Comparison of ENCODE assay signal across 21 cellular contexts in genomic region chr13:23470706-23471610, GRCh38. TPM values are rescaled to one million over a fixed set of nuclear protein-coding genes. Genes with fewer than 3 reads are reported as not detected.
DNase-seq lines count a peak whose midpoint lies in the region; ATAC-seq, FAIRE-seq and TF ChIP-seq lines count a peak whose summit lies in the region.
"Had no signal": no experiment of that assay in that cellular context is flagged by ENCODE, and none has a peak within 500 bp of the region (broad histone marks: within the 10 kb centered on the region; RNA-seq: fewer than 3 reads in every experiment).

No MANE protein-coding gene starts in this region.

- H2BK5ac ChIP-seq in trophoblast cell (ENCODE audit: low read depth, low read length, poor library complexity) = no peak overlapping the region

- H4K8ac ChIP-seq in trophoblast cell (ENCODE audit: low read depth, low read length) = no peak overlapping the region

- no peak overlapping the region for H3K23ac ChIP-seq in trophoblast cell (ENCODE audit: low read length)

- no peak overlapping the region for H3K9ac ChIP-seq in trophoblast cell (ENCODE audit: low read length)
- H3K9ac ChIP-seq: BLaER1 had no signal

- peak overlapping the region in 3 of 4 donors; percentile 34 to 59 (median 47) for H3K27ac ChIP-seq in esophagus muscularis mucosa (replicated peaks in 1 of 4)
- no peak overlapping the region for H3K27ac ChIP-seq in trophoblast cell (ENCODE audit: low read depth, low read length)
- H3K27ac ChIP-seq: BLaER1, ovary, vagina had no signal

- TF ChIP-seq EP300 in esophagus muscularis mucosa (IDR thresholded peaks at IDR 0.05) = no peak

- no peak overlapping the region for H2AFZ ChIP-seq in trophoblast cell (ENCODE audit: insufficient read depth, low read length, poor library complexity)

- no peak overlapping the region for H3K4ac ChIP-seq in trophoblast cell (ENCODE audit: low read depth, low read length)

- H3K4me1 ChIP-seq in esophagus muscularis mucosa = peaks cover 5 to 33% (median 31%) of the 10 kb centered on the region in 4 donors
- peaks cover 10 to 17% of the 10 kb centered on the region in 2 experiments for H3K4me1 ChIP-seq in trophoblast cell (ENCODE audit: control insufficient read depth in 1 of 2, insufficient read depth in 2 of 2, low read length in 2 of 2)

- no peak for FAIRE-seq in H54 (lab: Jason Lieb, UNC)
- FAIRE-seq: K562 had no signal

- no peak overlapping the region for H3K27ac Mint-ChIP-seq in T-helper 17 cell
- H3K27ac Mint-ChIP-seq: activated CD4-positive, alpha-beta T cell treated with anti-CD3 and anti-CD28 coated beads, Interleukin-2, amount 10 ng/mL, durations not matched to agents 7 days and 5 days; activated naive CD8-positive, alpha-beta T cell treated with anti-CD3 and anti-CD28 coated beads for 36 hours had no signal

- H3K4me3 ChIP-seq in esophagus muscularis mucosa (no peak overlapping the region), trophoblast cell (ENCODE audit: low read depth, low read length) (no peak overlapping the region)
- H3K4me3 ChIP-seq: BLaER1, K562, ovary, vagina had no signal

- H2BK12ac ChIP-seq in trophoblast cell (ENCODE audit: low read length) = peak overlapping the region; percentile 63

- no peaks in the 10 kb centered on the region for H3K9me3 ChIP-seq in esophagus muscularis mucosa
- H3K9me3 ChIP-seq in trophoblast cell (ENCODE audit: insufficient read depth, low read depth, low read length) = no peaks in the 10 kb centered on the region
- no peaks in the 10 kb centered on the region for H3K9me3 ChIP-seq in T-helper 17 cell (ENCODE audit: control insufficient read depth, low read length, poor library complexity, severe bottlenecking)
- H3K9me3 ChIP-seq: BLaER1, ovary, vagina had no signal

- no peak overlapping the region for H4K12ac ChIP-seq in trophoblast cell (ENCODE audit: low read depth, low read length)

- peaks cover 13% of the 10 kb centered on the region for H3K79me1 ChIP-seq in trophoblast cell (ENCODE audit: low read length)

- no peak overlapping the region for H3K4me3 Mint-ChIP-seq in T-helper 17 cell
- H3K4me3 Mint-ChIP-seq: activated CD4-positive, alpha-beta T cell treated with anti-CD3 and anti-CD28 coated beads, Interleukin-2, amount 10 ng/mL, durations not matched to agents 7 days and 5 days; activated naive CD8-positive, alpha-beta T cell treated with anti-CD3 and anti-CD28 coated beads for 36 hours; central memory CD8-positive, alpha-beta T cell had no signal

- peaks cover 2% of the 10 kb centered on the region for H3K4me1 Mint-ChIP-seq in T-helper 17 cell
- H3K4me1 Mint-ChIP-seq: central memory CD8-positive, alpha-beta T cell had no signal

- H3K18ac ChIP-seq in trophoblast cell (ENCODE audit: low read length) = no peak overlapping the region

- no peak overlapping the region for H2AK5ac ChIP-seq in trophoblast cell (ENCODE audit: low read length)

- WGBS in esophagus muscularis mucosa = 84% methylated on average over 7 of the region's 7 CpGs
- no CpG with 5 or more reads among the region's 7 CpGs for WGBS in trophoblast cell (ENCODE audit: extremely low coverage, insufficient coverage, insufficient read length)

- TF ChIP-seq CTCF in esophagus muscularis mucosa (IDR thresholded peaks at IDR 0.05) = no peak

- peak overlapping the region; percentile 72 for H4K91ac ChIP-seq in trophoblast cell (ENCODE audit: low read depth, low read length)

- DNase-seq in ELR (ENCODE audit: low read depth) = peak; percentile 19
- DNase-seq in NCI-H748 treated with DMSO at 0.1 percent for 48 hours (lab: John Stamatoyannopoulos, UW) = peak; percentile 99
- no peak for DNase-seq in esophagus muscularis mucosa (ENCODE audit: extremely low spot score)
- DNase-seq in trophoblast cell = no peak
- no peak for DNase-seq in T-helper 17 cell
- no peak for DNase-seq in H54 (ENCODE audit: insufficient read length, low spot score)
- DNase-seq in NCI-H187 treated with DMSO at 0.1 percent for 48 hours (lab: John Stamatoyannopoulos, UW) = no peak
- DNase-seq: activated CD4-positive, alpha-beta T cell treated with anti-CD3 and anti-CD28 coated beads, Interleukin-2, amount 10 ng/mL, durations not matched to agents 7 days and 5 days; activated naive CD8-positive, alpha-beta T cell treated with anti-CD3 and anti-CD28 coated beads for 36 hours; islet precursor cell; midbrain; NCI-H1694; NCI-H524 treated with DMSO at 0.1 percent for 48 hours; ovary; stimulated activated naive CD4-positive, alpha-beta T cell treated with Interleukin-2 at 50 U/mL for 16 hours; T-helper 2 cell had no signal

- H3K14ac ChIP-seq in trophoblast cell (ENCODE audit: low read length) = no peak overlapping the region

- peaks cover 33% of the 10 kb centered on the region for H3K27me3 Mint-ChIP-seq in T-helper 17 cell

- TF ChIP-seq POLR2A in esophagus muscularis mucosa (IDR thresholded peaks at IDR 0.05; ENCODE audit: low read depth) = no peak
- no peak for TF ChIP-seq POLR2A in H54 (IDR thresholded peaks at IDR 0.05; ENCODE audit: low read depth, low read length)

- no peak for ATAC-seq in T-helper 17 cell
- ATAC-seq in GM19467 (IDR thresholded peaks at IDR 0.05; ENCODE audit: unreplicated experiment) = no peak
- ATAC-seq: K562 had no signal

- no peaks in the 10 kb centered on the region for H3K36me3 Mint-ChIP-seq in T-helper 17 cell (ENCODE audit: low read depth)
- H3K36me3 Mint-ChIP-seq: activated naive CD8-positive, alpha-beta T cell treated with anti-CD3 and anti-CD28 coated beads for 36 hours had no signal

- intact Hi-C loops in esophagus muscularis mucosa (cut with DNase I) = no loop called here

- H3K27me3 ChIP-seq in esophagus muscularis mucosa (no peaks in the 10 kb centered on the region), trophoblast cell (ENCODE audit: insufficient read depth, low read length) (no peaks in the 10 kb centered on the region)
- H3K27me3 ChIP-seq: BLaER1, ovary, vagina had no signal

- no peaks in the 10 kb centered on the region for H3K79me2 ChIP-seq in trophoblast cell (ENCODE audit: control insufficient read depth, insufficient read depth, low read length, poor library complexity)

- H3K4me2 ChIP-seq in trophoblast cell (ENCODE audit: low read length) = no peak overlapping the region
- H3K4me2 ChIP-seq: BLaER1 had no signal

- no peak overlapping the region for H2BK120ac ChIP-seq in trophoblast cell (ENCODE audit: insufficient read depth, low read length, poor library complexity)

- H3K36me3 ChIP-seq in esophagus muscularis mucosa (no peaks in the 10 kb centered on the region), trophoblast cell (ENCODE audit: control insufficient read depth in 1 of 2, insufficient read depth in 2 of 2, low read length in 2 of 2) (no peaks in the 10 kb centered on the region)
- H3K36me3 ChIP-seq: BLaER1, ovary, vagina had no signal

RNA-seq across cellular contexts. Expression of gene SACS, which starts 37.5 kb away (rescaled TPM):
- 10 to 100 TPM; 45.1 to 70.1 (median 65.3) TPM for total RNA-seq in esophagus muscularis mucosa
- polyA plus RNA-seq in trophoblast cell (2013) = 13.0 and 13.3 TPM in 2 replicates
- total RNA-seq in T-helper 17 cell = 10 to 100 TPM; 15.5 to 19.1 TPM

Comparison
In these comparisons a context has a peak if more than half of its experiments do, and no peak if none do; other contexts are left out.
1. DNase-seq: peak in ELR (single experiment) and NCI-H748 treated with DMSO at 0.1 percent for 48 hours (single experiment); none in esophagus muscularis mucosa (single experiment), trophoblast cell (0 of 2), T-helper 17 cell (0 of 3), H54 (single experiment) and NCI-H187 treated with DMSO at 0.1 percent for 48 hours (single experiment).